In genomic region chr14:74765721-74766120, GRCh38 we compare ENCODE assay signal across 8 cellular contexts. TPM values are rescaled to one million over a fixed set of nuclear protein-coding genes. Genes with fewer than 3 reads are reported as not detected.
DNase-seq lines count a peak whose midpoint lies in the region; ATAC-seq and TF ChIP-seq lines count a peak whose summit lies in the region.

No MANE protein-coding gene starts in this region.

- H3K4me1 Mint-ChIP-seq in activated CD8-positive, alpha-beta memory T cell treated with anti-CD3 and anti-CD28 coated beads, Interleukin-2, amount 10 ng/mL, durations not matched to agents 7 days and 5 days, result peaks cover 49% of the 10 kb centered on the region
- H3K4me1 Mint-ChIP-seq in WTC11, result peaks cover 36% of the 10 kb centered on the region
- H3K4me1 Mint-ChIP-seq in stimulated activated naive CD8-positive, alpha-beta T cell treated with anti-CD3 and anti-CD28 coated beads, Interleukin-15, amount 100 ng/mL, for 72 hours, result peaks cover 64% of the 10 kb centered on the region

- H3K9me3 Mint-ChIP-seq in activated CD8-positive, alpha-beta memory T cell treated with anti-CD3 and anti-CD28 coated beads, Interleukin-2, amount 10 ng/mL, durations not matched to agents 7 days and 5 days (ENCODE audit: low read depth), result no peaks in the 10 kb centered on the region
- H3K9me3 Mint-ChIP-seq in WTC11, result no peaks in the 10 kb centered on the region
- no peaks in the 10 kb centered on the region for H3K9me3 Mint-ChIP-seq in stimulated activated naive CD8-positive, alpha-beta T cell treated with anti-CD3 and anti-CD28 coated beads, Interleukin-15, amount 100 ng/mL, for 72 hours

- DNase-seq in activated CD8-positive, alpha-beta memory T cell treated with anti-CD3 and anti-CD28 coated beads, Interleukin-2, amount 10 ng/mL, durations not matched to agents 7 days and 5 days, result no peak
- DNase-seq in activated CD8-positive, alpha-beta memory T cell treated with anti-CD3 and anti-CD28 coated beads for 24 hours, result no peak
- no peak for DNase-seq in WTC11 (ENCODE audit: low spot score)
- no peak for DNase-seq in fibroblast of pulmonary artery (ENCODE audit: low read depth)
- DNase-seq in stimulated activated naive CD8-positive, alpha-beta T cell treated with anti-CD3 and anti-CD28 coated beads, Interleukin-15, amount 100 ng/mL, for 72 hours, result peak in 1 of 2 donors; percentile 10
- no peak for DNase-seq in NOMO-1 (lab: John Stamatoyannopoulos, UW; ENCODE audit: unreplicated experiment in 2 of 2)

- H3K27ac Mint-ChIP-seq in activated CD8-positive, alpha-beta memory T cell treated with anti-CD3 and anti-CD28 coated beads, Interleukin-2, amount 10 ng/mL, durations not matched to agents 7 days and 5 days, result peak overlapping the region; percentile 62
- peak overlapping the region; percentile 39; the same call in 1 of the 2 replicates for H3K27ac Mint-ChIP-seq in WTC11
- no peak overlapping the region for H3K27ac Mint-ChIP-seq in stimulated activated naive CD8-positive, alpha-beta T cell treated with anti-CD3 and anti-CD28 coated beads, Interleukin-15, amount 100 ng/mL, for 72 hours

- CTCF ChIA-PET in activated CD8-positive, alpha-beta memory T cell treated with anti-CD3 and anti-CD28 coated beads, Interleukin-2, amount 10 ng/mL, durations not matched to agents 7 days and 5 days (lab: Charles Lee), result no interaction called here
- CTCF ChIA-PET in WTC11 (lab: Charles Lee), result no interaction called here

- no peak for ATAC-seq in activated CD8-positive, alpha-beta memory T cell treated with anti-CD3 and anti-CD28 coated beads, Interleukin-2, amount 10 ng/mL, durations not matched to agents 7 days and 5 days
- ATAC-seq in WTC11, result no peak
- ATAC-seq in stimulated activated naive CD8-positive, alpha-beta T cell treated with anti-CD3 and anti-CD28 coated beads, Interleukin-15, amount 100 ng/mL, for 72 hours, result peak; percentile 36
- no peak for ATAC-seq in GM21390 (IDR thresholded peaks at IDR 0.05; ENCODE audit: unreplicated experiment)
- ATAC-seq in HG02759 (IDR thresholded peaks at IDR 0.05; ENCODE audit: unreplicated experiment), result no peak

- H3K27me3 Mint-ChIP-seq in activated CD8-positive, alpha-beta memory T cell treated with anti-CD3 and anti-CD28 coated beads, Interleukin-2, amount 10 ng/mL, durations not matched to agents 7 days and 5 days, result no peaks in the 10 kb centered on the region
- H3K27me3 Mint-ChIP-seq in WTC11 (ENCODE audit: low read depth), result peaks cover 3% of the 10 kb centered on the region
- no peaks in the 10 kb centered on the region for H3K27me3 Mint-ChIP-seq in stimulated activated naive CD8-positive, alpha-beta T cell treated with anti-CD3 and anti-CD28 coated beads, Interleukin-15, amount 100 ng/mL, for 72 hours

- H3K4me3 ChIP-seq in fibroblast of pulmonary artery (replicated peaks; ENCODE audit: low read depth, low read length), result peak overlapping the region; percentile 85

- H3K4me3 Mint-ChIP-seq in activated CD8-positive, alpha-beta memory T cell treated with anti-CD3 and anti-CD28 coated beads, Interleukin-2, amount 10 ng/mL, durations not matched to agents 7 days and 5 days, result peak overlapping the region; percentile 95
- peak overlapping the region; percentile 98 for H3K4me3 Mint-ChIP-seq in WTC11
- peak overlapping the region; percentile 95 to 99 for H3K4me3 Mint-ChIP-seq in stimulated activated naive CD8-positive, alpha-beta T cell treated with anti-CD3 and anti-CD28 coated beads, Interleukin-15, amount 100 ng/mL, for 72 hours

- POLR2A ChIA-PET in WTC11 (lab: Charles Lee), result no interaction called here

- TF ChIP-seq CTCF in WTC11 (IDR thresholded peaks at IDR 0.05) (no peak), fibroblast of pulmonary artery (IDR thresholded peaks at IDR 0.05; ENCODE audit: low read length, missing control alignments) (no peak)

- peaks cover 26% of the 10 kb centered on the region for H3K36me3 Mint-ChIP-seq in activated CD8-positive, alpha-beta memory T cell treated with anti-CD3 and anti-CD28 coated beads, Interleukin-2, amount 10 ng/mL, durations not matched to agents 7 days and 5 days
- peaks cover 7% of the 10 kb centered on the region for H3K36me3 Mint-ChIP-seq in WTC11

TF ChIP-seq in WTC11, 78 proteins besides CTCF, POLR2A, EP300 and RAD21:
- no peak for TF ChIP-seq ZNF281 (CRISPR knock-in tag; IDR thresholded peaks at IDR 0.05)
- TF ChIP-seq FOXJ3 (CRISPR knock-in tag; IDR thresholded peaks at IDR 0.05; ENCODE audit: borderline replicate concordance), result no peak
- TF ChIP-seq ZNF671 (CRISPR knock-in tag; IDR thresholded peaks at IDR 0.05), result no peak
TF ChIP-seq in WTC11: peak in this region for 0.

RNA-seq across cellular contexts. Expression of gene YLPM1, which starts 2.6 kb away (rescaled TPM):
- 10 to 100 TPM; 57.9 to 64.1 TPM for total RNA-seq in activated CD8-positive, alpha-beta memory T cell treated with anti-CD3 and anti-CD28 coated beads, Interleukin-2, amount 10 ng/mL, durations not matched to agents 7 days and 5 days
- 65.6 to 67.1 TPM (median 66.6 TPM) in 3 replicates for total RNA-seq in WTC11 (2021)

RNA-seq across cellular contexts. Expression of gene FCF1, which starts 52.8 kb away (rescaled TPM):
- 10 to 100 TPM; 53.7 to 60.5 TPM for total RNA-seq in activated CD8-positive, alpha-beta memory T cell treated with anti-CD3 and anti-CD28 coated beads, Interleukin-2, amount 10 ng/mL, durations not matched to agents 7 days and 5 days
- 59.4 to 62.2 TPM (median 61.6 TPM) in 3 replicates for total RNA-seq in WTC11 (2021)

RNA-seq across cellular contexts. Expression of gene AREL1, which starts 52.8 kb away (rescaled TPM):
- 10 to 100 TPM; 43.6 to 44.2 TPM for total RNA-seq in activated CD8-positive, alpha-beta memory T cell treated with anti-CD3 and anti-CD28 coated beads, Interleukin-2, amount 10 ng/mL, durations not matched to agents 7 days and 5 days
- total RNA-seq in WTC11 (2021), result 32.4 to 37.0 TPM (median 32.7 TPM) in 3 replicates

Comparison
In these comparisons a context has a peak if more than half of its experiments do, and no peak if none do; other contexts are left out.
1. H3K27ac Mint-ChIP-seq: peak in activated CD8-positive, alpha-beta memory T cell treated with anti-CD3 and anti-CD28 coated beads, Interleukin-2, amount 10 ng/mL, durations not matched to agents 7 days and 5 days (single experiment) and WTC11 (single experiment); none in stimulated activated naive CD8-positive, alpha-beta T cell treated with anti-CD3 and anti-CD28 coated beads, Interleukin-15, amount 100 ng/mL, for 72 hours (0 of 2).
2. Peak in every context shown above with its lines, with median percentiles within 50 percentile points of each other: H3K4me3 Mint-ChIP-seq.